ENCODE assay signal across 1 cellular context in genomic region chr19:902446-903226, GRCh38.
TF ChIP-seq lines count a peak whose summit lies in the region.

No MANE protein-coding gene starts in this region.

TF ChIP-seq in HepG2, 621 proteins besides CTCF, POLR2A, EP300 and RAD21:
- TF ChIP-seq ZEB1 (IDR thresholded peaks at IDR 0.05; ENCODE audit: insufficient replicate concordance, low read depth) (no peak), ZNF768 (CRISPR knock-in tag; IDR thresholded peaks at IDR 0.05) (peak; percentile 85), ZNF274 (CRISPR knock-in tag; IDR thresholded peaks at IDR 0.05) (no peak), ZUFSP (CRISPR knock-in tag; IDR thresholded peaks at IDR 0.05; ENCODE audit: borderline replicate concordance) (no peak)
TF ChIP-seq in HepG2: peak in this region for 1.
